9 cellular contexts compared by ENCODE assay signal in the genomic region with DNA sequence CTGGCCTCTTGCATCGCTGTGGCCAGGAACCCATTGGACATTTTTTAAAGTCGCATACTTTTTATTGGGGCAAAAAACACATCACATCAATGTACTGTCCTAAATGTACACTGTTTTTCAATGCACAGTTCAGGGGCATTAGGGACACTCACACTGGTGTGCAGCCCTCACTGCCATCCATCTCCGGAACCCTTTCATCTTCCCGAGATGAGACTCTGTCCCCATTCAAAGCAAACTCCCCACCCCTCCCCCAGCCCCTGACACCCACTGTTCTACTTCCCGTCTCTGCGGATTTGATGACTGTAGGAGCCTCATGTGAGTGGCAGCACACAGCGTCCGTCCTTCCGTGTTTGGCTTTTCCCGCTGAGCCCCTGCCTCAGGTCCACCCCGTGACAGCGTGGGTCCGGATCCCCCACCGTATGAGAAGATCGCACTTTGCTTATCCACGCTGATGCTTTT.
A peak's percentile ranks its signal among the peaks of the same experiment; 100 is the strongest.
DNase-seq lines count a peak whose midpoint lies in the region; ATAC-seq lines count a peak whose summit lies in the region.
"Had no signal": no experiment of that assay in that cellular context is flagged by ENCODE, and none has a peak within 500 bp of the region (broad histone marks: within the 10 kb centered on the region; RNA-seq: fewer than 3 reads in every experiment).

No MANE protein-coding gene starts in this region.

- peak; percentile 52 for ATAC-seq in activated CD4-positive, CD25-positive, alpha-beta regulatory T cell treated with anti-CD3 and anti-CD28 coated beads, Interleukin-2, amount 50 U/mL, for 24 hours
- ATAC-seq in HG03460 (IDR thresholded peaks at IDR 0.05; ENCODE audit: unreplicated experiment) = no peak

- no peak for DNase-seq in activated CD4-positive, CD25-positive, alpha-beta regulatory T cell treated with anti-CD3 and anti-CD28 coated beads, Interleukin-2, amount 50 U/mL, for 72 hours
- DNase-seq in activated CD8-positive, alpha-beta memory T cell treated with anti-CD3 and anti-CD28 coated beads, Interleukin-2, amount 50 U/mL, for 24 hours (ENCODE audit: extremely low read depth) = peak; percentile 14
- DNase-seq in medulla oblongata (ENCODE audit: extremely low spot score) = peak; percentile 37
- peak; percentile 14 for DNase-seq in stimulated activated naive CD4-positive, alpha-beta T cell treated with Interleukin-2 at 50 U/mL for 16 hours (lab: John Stamatoyannopoulos, UW)
- no peak for DNase-seq in NCI-H748 treated with DMSO at 0.1 percent for 48 hours (lab: John Stamatoyannopoulos, UW)
- DNase-seq in NCI-H2029 (lab: John Stamatoyannopoulos, UW) = no peak
- DNase-seq: HFFc6 had no signal

Comparison
In these comparisons a context has a peak if more than half of its experiments do, and no peak if none do; other contexts are left out.
1. DNase-seq: peak in activated CD8-positive, alpha-beta memory T cell treated with anti-CD3 and anti-CD28 coated beads, Interleukin-2, amount 50 U/mL, for 24 hours (single experiment), medulla oblongata (single experiment) and stimulated activated naive CD4-positive, alpha-beta T cell treated with Interleukin-2 at 50 U/mL for 16 hours (single experiment); none in activated CD4-positive, CD25-positive, alpha-beta regulatory T cell treated with anti-CD3 and anti-CD28 coated beads, Interleukin-2, amount 50 U/mL, for 72 hours (single experiment), NCI-H748 treated with DMSO at 0.1 percent for 48 hours (single experiment) and NCI-H2029 (single experiment).